In the genomic region with DNA sequence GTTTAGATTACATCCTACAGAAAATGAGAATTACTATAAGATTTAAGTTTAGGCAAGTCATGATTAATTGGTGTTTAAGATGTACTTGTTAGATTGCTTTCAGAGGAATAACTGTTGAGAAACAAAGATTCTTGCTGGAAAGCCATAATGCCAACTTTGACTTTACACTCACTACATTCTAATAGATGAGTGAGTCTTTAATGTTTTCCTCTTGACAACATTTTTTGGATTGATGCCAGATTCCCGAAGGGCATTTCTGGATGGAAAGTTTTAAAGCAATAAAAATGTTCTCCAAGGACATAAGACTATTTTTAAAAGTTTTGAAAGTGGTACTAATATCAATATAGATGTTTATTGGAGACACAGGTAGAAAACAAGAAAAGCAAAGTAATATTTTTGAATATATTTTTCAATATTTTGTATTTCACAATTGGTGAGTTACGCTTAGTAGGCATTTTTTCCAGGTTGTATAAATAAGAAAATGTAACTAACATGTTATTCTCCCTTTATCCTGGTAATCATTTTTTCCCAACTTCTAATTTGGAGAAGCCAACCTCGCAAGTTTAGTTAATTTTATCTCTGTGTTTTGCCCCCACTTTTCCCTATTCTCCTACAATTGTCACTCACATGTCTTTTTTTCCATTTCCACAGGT, we compare ENCODE assay signal across 19 cellular contexts.
DNase-seq lines count a peak whose midpoint lies in the region; ATAC-seq, FAIRE-seq and TF ChIP-seq lines count a peak whose summit lies in the region.
"Had no signal": no experiment of that assay in that cellular context is flagged by ENCODE, and none has a peak within 500 bp of the region (broad histone marks: within the 10 kb centered on the region; RNA-seq: fewer than 3 reads in every experiment).

No MANE protein-coding gene starts in this region.

- H3K79me2 ChIP-seq in HepG2 (ENCODE audit: insufficient read depth, low read length) = no peaks in the 10 kb centered on the region

- H3K9ac ChIP-seq in HepG2 (ENCODE audit: insufficient read depth, low read depth, low read length) = no peak overlapping the region
- H3K9ac ChIP-seq in SK-N-MC (ENCODE audit: insufficient read length) = no peak overlapping the region

- H3K4me1 ChIP-seq in HepG2 (ENCODE audit: insufficient read depth, low read length) (no peaks in the 10 kb centered on the region), right lobe of liver (no peaks in the 10 kb centered on the region)
- H3K4me1 ChIP-seq: uterus had no signal

- ATAC-seq in HepG2 (no peak), right lobe of liver (no peak)
- ATAC-seq: activated T-cell treated with anti-CD3 and anti-CD28 coated beads, Interleukin-2, amount 50 U/mL, for 72 hours; T-helper 17 cell had no signal

- intact Hi-C loops in HepG2 (cut with micrococcal nuclease; ENCODE audit: unreplicated experiment) = no loop called here
- intact Hi-C loops in right lobe of liver (cut with DNase I) = no loop called here

- H3K4me3 ChIP-seq in HepG2 (replicated peaks in 1 of 3; ENCODE audit: insufficient read depth in 1 of 3, low read depth in 2 of 3, low read length in 3 of 3) = no peak overlapping the region
- H3K4me3 ChIP-seq in right lobe of liver = no peak overlapping the region
- no peak overlapping the region for H3K4me3 ChIP-seq in SK-N-MC
- H3K4me3 ChIP-seq: uterus had no signal

- no peak for DNase-seq in HepG2 (ENCODE audit: low spot score)
- DNase-seq in right lobe of liver = no peak
- peak; percentile 57 for DNase-seq in SK-N-MC (ENCODE audit: low read depth, low spot score)
- DNase-seq in fibroblast of gingiva (ENCODE audit: low read depth) = peak; percentile 46
- DNase-seq in urothelium cell line (ENCODE audit: low spot score) = peak; percentile 6
- no peak for DNase-seq in NCI-H1417 treated with DMSO at 0.1 percent for 48 hours (lab: John Stamatoyannopoulos, UW)
- no peak for DNase-seq in nucleus accumbens (lab: John Stamatoyannopoulos, UW)
- no peak for DNase-seq in GM03348 (ENCODE audit: low spot score)
- DNase-seq: activated B cell treated with CpG ODN at 0.5 μM for 24 hours; activated naive CD8-positive, alpha-beta T cell treated with anti-CD3 and anti-CD28 coated beads, Interleukin-2, amount 10 ng/mL, durations not matched to agents 7 days and 5 days; activated T-cell treated with anti-CD3 and anti-CD28 coated beads, Interleukin-2, amount 50 U/mL, for 72 hours; central memory CD4-positive, alpha-beta T cell; effector CD8-positive, alpha-beta T cell; NCI-H1436 treated with DMSO at 0.1 percent for 48 hours; NCI-H446 treated with DMSO at 0.1 percent for 48 hours; SHP77 treated with DMSO at 0.1 percent for 48 hours; substantia nigra; T-helper 17 cell; uterus had no signal

- BruUV-seq in HepG2 (replicated peaks; lab: Mats Ljungman, UMichigan) = no TSS peak

- in situ Hi-C loops in HepG2 (cut with HindIII; ENCODE audit: extremely low pct_ligation_motif_present, low pct_unique_long_range_greater_than_20kb) = no loop called here

- H4K20me1 ChIP-seq in HepG2 (ENCODE audit: insufficient read depth, low read length) = no peaks in the 10 kb centered on the region

- no peak overlapping the region for H3K4me2 ChIP-seq in HepG2 (ENCODE audit: low read depth, low read length)

- WGBS in HepG2 (ENCODE audit: low lambda C conversion rate) = 82% methylated on average over 3 of the region's 3 CpGs
- 62% methylated on average over 3 of the region's 3 CpGs for WGBS in right lobe of liver (ENCODE audit: insufficient coverage, low coverage, low lambda C conversion rate, missing lambda C conversion rate)

- POLR2A ChIA-PET in HepG2 (lab: Yijun Ruan, JAX) = no interaction called here

- CTCF ChIA-PET in HepG2 (lab: Yijun Ruan, JAX; ENCODE audit: low intra/inter-chr PET ratio, low total read pairs) = no interaction called here

- H3K36me3 ChIP-seq in HepG2 (replicated peaks in 1 of 2; ENCODE audit: control insufficient read depth in 1 of 2, insufficient read depth in 2 of 2, low read length in 2 of 2) (no peaks in the 10 kb centered on the region), right lobe of liver (no peaks in the 10 kb centered on the region), SK-N-MC (ENCODE audit: insufficient read depth, low read length) (no peaks in the 10 kb centered on the region)
- H3K36me3 ChIP-seq: uterus had no signal

- TF ChIP-seq EP300 in HepG2 (IDR thresholded peaks at IDR 0.05; ENCODE audit: low read depth in 2 of 2, low read length in 2 of 2) (no peak), HepG2 (CRISPR knock-in tag; IDR thresholded peaks at IDR 0.05; ENCODE audit: borderline replicate concordance) (no peak)

- no peak overlapping the region for H2AFZ ChIP-seq in HepG2 (ENCODE audit: low read length)

- no peaks in the 10 kb centered on the region for H3K9me3 ChIP-seq in HepG2 (ENCODE audit: low read length)
- H3K9me3 ChIP-seq in right lobe of liver = no peaks in the 10 kb centered on the region
- H3K9me3 ChIP-seq in SK-N-MC (ENCODE audit: low read depth, low read length) = no peaks in the 10 kb centered on the region
- H3K9me3 ChIP-seq: uterus had no signal

- TF ChIP-seq RAD21 in HepG2 (CRISPR knock-in tag; IDR thresholded peaks at IDR 0.05) = no peak

- FAIRE-seq in HepG2 (lab: Jason Lieb, UNC) = no peak
- no peak for FAIRE-seq in urothelium cell line (lab: Jason Lieb, UNC)

- TF ChIP-seq POLR2A in HepG2 (IDR thresholded peaks at IDR 0.05; ENCODE audit: insufficient read depth in 1 of 2, low read depth in 2 of 2, low read length in 2 of 2) (no peak), right lobe of liver (IDR thresholded peaks at IDR 0.05) (no peak)

- TF ChIP-seq CTCF in HepG2 (CRISPR knock-in tag; IDR thresholded peaks at IDR 0.05) = no peak
- TF ChIP-seq CTCF in right lobe of liver (IDR thresholded peaks at IDR 0.05) = no peak

- no peaks in the 10 kb centered on the region for H3K27me3 ChIP-seq in HepG2 (ENCODE audit: control insufficient read depth in 1 of 2, insufficient read depth in 2 of 2, low read length in 2 of 2)
- H3K27me3 ChIP-seq in right lobe of liver = no peaks in the 10 kb centered on the region
- H3K27me3 ChIP-seq: uterus had no signal

- H3K27ac ChIP-seq in HepG2 (ENCODE audit: extremely low read length, insufficient read depth, low read length) = no peak overlapping the region
- no peak overlapping the region for H3K27ac ChIP-seq in right lobe of liver
- no peak overlapping the region for H3K27ac ChIP-seq in SK-N-MC
- H3K27ac ChIP-seq: uterus had no signal

TF ChIP-seq in HepG2, 621 proteins besides CTCF, POLR2A, EP300 and RAD21:
- TF ChIP-seq ZMYM4 (CRISPR knock-in tag; IDR thresholded peaks at IDR 0.05) (no peak), ARNT (IDR thresholded peaks at IDR 0.05) (no peak), MED1 (CRISPR knock-in tag; IDR thresholded peaks at IDR 0.05) (no peak), MAFK (conservative IDR thresholded peaks at IDR 0.05 in 1 of 2, IDR thresholded peaks at IDR 0.05 in 1 of 2; ENCODE audit: low read length in 2 of 2) (peak; percentile 66 to 83), MAFF (IDR thresholded peaks at IDR 0.05; ENCODE audit: low read depth, low read length) (peak; percentile 62), SALL1 (CRISPR knock-in tag; IDR thresholded peaks at IDR 0.05) (no peak), CEBPB (IDR thresholded peaks at IDR 0.05; ENCODE audit: borderline replicate concordance, low read depth, low read length) (no peak)
TF ChIP-seq in HepG2: peak in this region for 2.

Comparison
In these comparisons a context has a peak if more than half of its experiments do, and no peak if none do; other contexts are left out.
1. DNase-seq: peak in SK-N-MC (single experiment), fibroblast of gingiva (single experiment) and urothelium cell line (single experiment); none in HepG2 (single experiment), right lobe of liver (0 of 3), NCI-H1417 treated with DMSO at 0.1 percent for 48 hours (single experiment), nucleus accumbens (0 of 56) and GM03348 (single experiment).